Comparison of ENCODE assay signal across 1 cellular context in the genomic region with DNA sequence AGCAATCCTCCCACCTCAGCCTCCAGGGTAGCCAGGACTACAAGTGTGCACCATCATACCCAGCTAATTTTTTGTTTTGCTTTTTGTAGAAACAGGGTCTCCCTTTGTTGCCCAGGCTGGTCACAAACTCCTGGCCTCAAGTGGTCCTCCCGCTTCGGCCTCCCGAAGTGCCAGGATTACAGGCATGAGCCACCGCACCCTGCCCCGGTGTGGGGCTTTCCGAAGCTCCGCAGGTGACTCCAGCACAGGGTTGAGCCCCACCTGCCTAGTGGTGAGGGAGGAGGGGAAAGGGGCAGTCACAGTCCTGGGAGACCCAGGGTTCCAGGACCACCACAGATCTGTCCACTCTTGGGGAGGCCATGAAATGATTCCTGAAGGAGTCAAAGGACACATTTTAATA.
TF ChIP-seq lines count a peak whose summit lies in the region.

No MANE protein-coding gene starts in this region.

TF ChIP-seq in GM23338, 12 proteins besides CTCF, POLR2A, EP300 and RAD21:
- TF ChIP-seq CREB1 (CRISPR knock-in tag; IDR thresholded peaks at IDR 0.05; ENCODE audit: low read depth) (no peak), ZNF114 (CRISPR knock-in tag; IDR thresholded peaks at IDR 0.05) (no peak), STAT1 (IDR thresholded peaks at IDR 0.05; ENCODE audit: unreplicated experiment) (no peak), POLR2AphosphoS5 (IDR thresholded peaks at IDR 0.05; ENCODE audit: low read depth) (no peak), EZH2 (IDR thresholded peaks at IDR 0.05; ENCODE audit: low read depth, unreplicated experiment) (no peak), EZH2phosphoT487 (IDR thresholded peaks at IDR 0.05; ENCODE audit: unreplicated experiment) (no peak), JUNB (IDR thresholded peaks at IDR 0.05; ENCODE audit: unreplicated experiment) (no peak), ZNF331 (CRISPR knock-in tag; IDR thresholded peaks at IDR 0.05; ENCODE audit: low read depth) (no peak)
- TF ChIP-seq, protein P1, sequence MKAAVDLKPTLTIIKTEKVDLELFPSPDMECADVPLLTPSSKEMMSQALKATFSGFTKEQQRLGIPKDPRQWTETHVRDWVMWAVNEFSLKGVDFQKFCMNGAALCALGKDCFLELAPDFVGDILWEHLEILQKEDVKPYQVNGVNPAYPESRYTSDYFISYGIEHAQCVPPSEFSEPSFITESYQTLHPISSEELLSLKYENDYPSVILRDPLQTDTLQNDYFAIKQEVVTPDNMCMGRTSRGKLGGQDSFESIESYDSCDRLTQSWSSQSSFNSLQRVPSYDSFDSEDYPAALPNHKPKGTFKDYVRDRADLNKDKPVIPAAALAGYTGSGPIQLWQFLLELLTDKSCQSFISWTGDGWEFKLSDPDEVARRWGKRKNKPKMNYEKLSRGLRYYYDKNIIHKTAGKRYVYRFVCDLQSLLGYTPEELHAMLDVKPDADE (IDR thresholded peaks at IDR 0.05) = no peak
- TF ChIP-seq, protein P2, sequence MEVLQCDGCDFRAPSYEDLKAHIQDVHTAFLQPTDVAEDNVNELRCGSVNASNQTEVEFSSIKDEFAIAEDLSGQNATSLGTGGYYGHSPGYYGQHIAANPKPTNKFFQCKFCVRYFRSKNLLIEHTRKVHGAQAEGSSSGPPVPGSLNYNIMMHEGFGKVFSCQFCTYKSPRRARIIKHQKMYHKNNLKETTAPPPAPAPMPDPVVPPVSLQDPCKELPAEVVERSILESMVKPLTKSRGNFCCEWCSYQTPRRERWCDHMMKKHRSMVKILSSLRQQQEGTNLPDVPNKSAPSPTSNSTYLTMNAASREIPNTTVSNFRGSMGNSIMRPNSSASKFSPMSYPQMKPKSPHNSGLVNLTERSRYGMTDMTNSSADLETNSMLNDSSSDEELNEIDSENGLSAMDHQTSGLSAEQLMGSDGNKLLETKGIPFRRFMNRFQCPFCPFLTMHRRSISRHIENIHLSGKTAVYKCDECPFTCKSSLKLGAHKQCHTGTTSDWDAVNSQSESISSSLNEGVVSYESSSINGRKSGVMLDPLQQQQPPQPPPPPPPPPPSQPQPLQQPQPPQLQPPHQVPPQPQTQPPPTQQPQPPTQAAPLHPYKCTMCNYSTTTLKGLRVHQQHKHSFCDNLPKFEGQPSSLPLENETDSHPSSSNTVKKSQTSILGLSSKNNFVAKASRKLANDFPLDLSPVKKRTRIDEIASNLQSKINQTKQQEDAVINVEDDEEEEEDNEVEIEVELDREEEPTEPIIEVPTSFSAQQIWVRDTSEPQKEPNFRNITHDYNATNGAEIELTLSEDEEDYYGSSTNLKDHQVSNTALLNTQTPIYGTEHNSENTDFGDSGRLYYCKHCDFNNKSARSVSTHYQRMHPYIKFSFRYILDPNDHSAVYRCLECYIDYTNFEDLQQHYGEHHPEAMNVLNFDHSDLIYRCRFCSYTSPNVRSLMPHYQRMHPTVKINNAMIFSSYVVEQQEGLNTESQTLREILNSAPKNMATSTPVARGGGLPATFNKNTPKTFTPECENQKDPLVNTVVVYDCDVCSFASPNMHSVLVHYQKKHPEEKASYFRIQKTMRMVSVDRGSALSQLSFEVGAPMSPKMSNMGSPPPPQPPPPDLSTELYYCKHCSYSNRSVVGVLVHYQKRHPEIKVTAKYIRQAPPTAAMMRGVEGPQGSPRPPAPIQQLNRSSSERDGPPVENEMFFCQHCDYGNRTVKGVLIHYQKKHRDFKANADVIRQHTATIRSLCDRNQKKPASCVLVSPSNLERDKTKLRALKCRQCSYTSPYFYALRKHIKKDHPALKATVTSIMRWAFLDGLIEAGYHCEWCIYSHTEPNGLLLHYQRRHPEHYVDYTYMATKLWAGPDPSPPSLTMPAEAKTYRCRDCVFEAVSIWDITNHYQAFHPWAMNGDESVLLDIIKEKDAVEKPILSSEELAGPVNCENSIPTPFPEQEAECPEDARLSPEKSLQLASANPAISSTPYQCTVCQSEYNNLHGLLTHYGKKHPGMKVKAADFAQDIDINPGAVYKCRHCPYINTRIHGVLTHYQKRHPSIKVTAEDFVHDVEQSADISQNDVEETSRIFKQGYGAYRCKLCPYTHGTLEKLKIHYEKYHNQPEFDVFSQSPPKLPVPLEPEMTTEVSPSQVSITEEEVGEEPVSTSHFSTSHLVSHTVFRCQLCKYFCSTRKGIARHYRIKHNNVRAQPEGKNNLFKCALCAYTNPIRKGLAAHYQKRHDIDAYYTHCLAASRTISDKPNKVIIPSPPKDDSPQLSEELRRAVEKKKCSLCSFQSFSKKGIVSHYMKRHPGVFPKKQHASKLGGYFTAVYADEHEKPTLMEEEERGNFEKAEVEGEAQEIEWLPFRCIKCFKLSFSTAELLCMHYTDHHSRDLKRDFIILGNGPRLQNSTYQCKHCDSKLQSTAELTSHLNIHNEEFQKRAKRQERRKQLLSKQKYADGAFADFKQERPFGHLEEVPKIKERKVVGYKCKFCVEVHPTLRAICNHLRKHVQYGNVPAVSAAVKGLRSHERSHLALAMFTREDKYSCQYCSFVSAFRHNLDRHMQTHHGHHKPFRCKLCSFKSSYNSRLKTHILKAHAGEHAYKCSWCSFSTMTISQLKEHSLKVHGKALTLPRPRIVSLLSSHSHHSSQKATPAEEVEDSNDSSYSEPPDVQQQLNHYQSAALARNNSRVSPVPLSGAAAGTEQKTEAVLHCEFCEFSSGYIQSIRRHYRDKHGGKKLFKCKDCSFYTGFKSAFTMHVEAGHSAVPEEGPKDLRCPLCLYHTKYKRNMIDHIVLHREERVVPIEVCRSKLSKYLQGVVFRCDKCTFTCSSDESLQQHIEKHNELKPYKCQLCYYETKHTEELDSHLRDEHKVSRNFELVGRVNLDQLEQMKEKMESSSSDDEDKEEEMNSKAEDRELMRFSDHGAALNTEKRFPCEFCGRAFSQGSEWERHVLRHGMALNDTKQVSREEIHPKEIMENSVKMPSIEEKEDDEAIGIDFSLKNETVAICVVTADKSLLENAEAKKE (CRISPR knock-in tag; IDR thresholded peaks at IDR 0.05) = no peak
